ENCODE assay signal across 10 cellular contexts in genomic region chr9:99595796-99596195, GRCh38.
DNase-seq lines count a peak whose midpoint lies in the region; ATAC-seq and TF ChIP-seq lines count a peak whose summit lies in the region.
"Had no signal": no experiment of that assay in that cellular context is flagged by ENCODE, and none has a peak within 500 bp of the region (broad histone marks: within the 10 kb centered on the region; RNA-seq: fewer than 3 reads in every experiment).

No MANE protein-coding gene starts in this region.

- no peak overlapping the region for H3K23ac ChIP-seq in neuronal stem cell (ENCODE audit: low read depth, low read length, poor library complexity)

- no peak overlapping the region for H3K9ac ChIP-seq in neuronal stem cell (ENCODE audit: low read depth, low read length, poor library complexity)

- no peaks in the 10 kb centered on the region for H3K27me3 ChIP-seq in upper lobe of left lung
- H3K27me3 ChIP-seq in neuronal stem cell (ENCODE audit: control insufficient read depth in 3 of 3, insufficient read depth in 3 of 3, low read depth in 1 of 3, low read length in 3 of 3) = no peaks in the 10 kb centered on the region

- no peak overlapping the region for H3K4ac ChIP-seq in neuronal stem cell (ENCODE audit: low read length)

- H3K36me3 Mint-ChIP-seq in T-helper 1 cell treated with Interleukin-12 subunit alpha and Interleukin-12 subunit beta and Interleukin-4 antibody, amounts not matched to agents 30 μg/mL and 1 μg/mL, for 36 hours (ENCODE audit: low read depth) = no peaks in the 10 kb centered on the region

- H3K4me3 ChIP-seq in upper lobe of left lung = no peak overlapping the region
- no peak overlapping the region for H3K4me3 ChIP-seq in neuronal stem cell (ENCODE audit: low read length in 2 of 2)

- H2BK5ac ChIP-seq in neuronal stem cell (ENCODE audit: low read length) = no peak overlapping the region

- H4K8ac ChIP-seq in neuronal stem cell (ENCODE audit: low read depth, low read length) = no peak overlapping the region

- TF ChIP-seq POLR2A in upper lobe of left lung (IDR thresholded peaks at IDR 0.05) = peak in 1 of 4 donors; percentile 17

- peaks cover 5% of the 10 kb centered on the region for H3K4me1 Mint-ChIP-seq in T-helper 1 cell treated with Interleukin-12 subunit alpha and Interleukin-12 subunit beta and Interleukin-4 antibody, amounts not matched to agents 30 μg/mL and 1 μg/mL, for 36 hours (ENCODE audit: low read depth)

- H3K4me3 Mint-ChIP-seq in T-helper 1 cell treated with Interleukin-12 subunit alpha and Interleukin-12 subunit beta and Interleukin-4 antibody, amounts not matched to agents 30 μg/mL and 1 μg/mL, for 36 hours = no peak overlapping the region

- H3K4me1 ChIP-seq in upper lobe of left lung (no peaks in the 10 kb centered on the region), neuronal stem cell (ENCODE audit: control insufficient read depth in 2 of 2, insufficient read depth in 1 of 2, low read depth in 1 of 2, low read length in 2 of 2) (no peaks in the 10 kb centered on the region)

- H2AK5ac ChIP-seq in neuronal stem cell (ENCODE audit: low read depth, low read length) = no peak overlapping the region

- TF ChIP-seq EP300 in upper lobe of left lung (IDR thresholded peaks at IDR 0.05) = peak in 3 of 4 donors; percentile 18 to 80 (median 24)

- H2BK15ac ChIP-seq in neuronal stem cell (ENCODE audit: low read length) = no peak overlapping the region

- H3K9me3 ChIP-seq in upper lobe of left lung = no peaks in the 10 kb centered on the region
- H3K9me3 ChIP-seq in neuronal stem cell (replicated peaks in 1 of 2; ENCODE audit: control insufficient read depth in 2 of 2, insufficient read depth in 1 of 2, low read depth in 1 of 2, low read length in 2 of 2) = no peaks in the 10 kb centered on the region

- H3K27me3 Mint-ChIP-seq in T-helper 1 cell treated with Interleukin-12 subunit alpha and Interleukin-12 subunit beta and Interleukin-4 antibody, amounts not matched to agents 30 μg/mL and 1 μg/mL, for 36 hours (ENCODE audit: low read depth) = peaks cover 18% of the 10 kb centered on the region

- ATAC-seq in Right ventricle myocardium inferior = peak; percentile 28
- no peak for ATAC-seq in left cardiac atrium
- peak; percentile 63 for ATAC-seq in HG02943 (IDR thresholded peaks at IDR 0.05; ENCODE audit: low read depth, unreplicated experiment)
- peak; percentile 59 to 76 for ATAC-seq in upper lobe of left lung (ENCODE audit: low FRiP score in 2 of 2)
- ATAC-seq in HG03135 (IDR thresholded peaks at IDR 0.05; ENCODE audit: unreplicated experiment) = no peak

- DNase-seq in Right ventricle myocardium inferior (ENCODE audit: missing footprints) = no peak
- DNase-seq in left cardiac atrium = no peak
- peak in 1 of 2 donors; percentile 38 for DNase-seq in upper lobe of left lung
- no peak for DNase-seq in neuronal stem cell (ENCODE audit: low spot score)
- DNase-seq in NCI-H82 (lab: John Stamatoyannopoulos, UW) = no peak
- DNase-seq: mesenchymal stem cell; stimulated activated CD4-positive, alpha-beta T cell treated with anti-CD3 and anti-CD28 coated beads, Interleukin-12 subunit alpha, Interleukin-12 subunit beta, amount 100 ng/mL, for 4 hours had no signal

- no peaks in the 10 kb centered on the region for H3K79me1 ChIP-seq in neuronal stem cell (ENCODE audit: low read depth, low read length)

- H4K91ac ChIP-seq in neuronal stem cell (ENCODE audit: low read depth, low read length, poor library complexity) = no peak overlapping the region

- peak overlapping the region; percentile 60 for H3K27ac Mint-ChIP-seq in T-helper 1 cell treated with Interleukin-12 subunit alpha and Interleukin-12 subunit beta and Interleukin-4 antibody, amounts not matched to agents 30 μg/mL and 1 μg/mL, for 36 hours

- no peak overlapping the region for H3K27ac ChIP-seq in upper lobe of left lung
- no peak overlapping the region for H3K27ac ChIP-seq in neuronal stem cell (replicated peaks; ENCODE audit: low read length)

- no peak for TF ChIP-seq CTCF in upper lobe of left lung (IDR thresholded peaks at IDR 0.05)

- intact Hi-C loops in Right ventricle myocardium inferior (cut with DNase I) = no loop called here
- intact Hi-C loops in left cardiac atrium (cut with DNase I) = no loop called here

- no peaks in the 10 kb centered on the region for H3K36me3 ChIP-seq in upper lobe of left lung
- no peaks in the 10 kb centered on the region for H3K36me3 ChIP-seq in neuronal stem cell (replicated peaks in 1 of 2; ENCODE audit: control insufficient read depth in 2 of 2, insufficient read depth in 2 of 2, low read length in 2 of 2)

- H3K18ac ChIP-seq in neuronal stem cell (ENCODE audit: low read length) = no peak overlapping the region

- H3K4me2 ChIP-seq in neuronal stem cell (ENCODE audit: insufficient read depth, low read length, poor library complexity, severe bottlenecking) = no peak overlapping the region

- WGBS in upper lobe of left lung, 2 donors = 42 to 69% methylated on average over 5 of the region's 5 CpGs
- no CpG with 5 or more reads among the region's 5 CpGs for WGBS in neuronal stem cell (ENCODE audit: extremely low coverage in 2 of 2, insufficient read length in 2 of 2, insufficient replicate concordance in 1 of 2), 2 donors

- H2BK12ac ChIP-seq in neuronal stem cell (ENCODE audit: low read length) = no peak overlapping the region

- H2AFZ ChIP-seq in neuronal stem cell (ENCODE audit: low read length) = no peak overlapping the region

- H2BK120ac ChIP-seq in neuronal stem cell (ENCODE audit: low read depth, low read length) = no peak overlapping the region

- H3K9me3 Mint-ChIP-seq in T-helper 1 cell treated with Interleukin-12 subunit alpha and Interleukin-12 subunit beta and Interleukin-4 antibody, amounts not matched to agents 30 μg/mL and 1 μg/mL, for 36 hours = no peaks in the 10 kb centered on the region

- H3K14ac ChIP-seq in neuronal stem cell (ENCODE audit: low read length) = no peak overlapping the region

Comparison
In these comparisons a context has a peak if more than half of its experiments do, and no peak if none do; other contexts are left out.
1. ATAC-seq: peak in Right ventricle myocardium inferior (single experiment), HG02943 (single experiment) and upper lobe of left lung (2 of 2); none in left cardiac atrium (0 of 2) and HG03135 (single experiment).